35 cellular contexts compared by ENCODE assay signal in genomic region chr2:191497822-191498221, GRCh38.
"Had no signal": no experiment of that assay in that cellular context is flagged by ENCODE, and none has a peak within 500 bp of the region (broad histone marks: within the 10 kb centered on the region; RNA-seq: fewer than 3 reads in every experiment).

No MANE protein-coding gene starts in this region.

- H3K4me3 ChIP-seq: ascending aorta, breast epithelium had no signal

- H3K27ac Mint-ChIP-seq: activated B cell treated with CpG ODN at 0.5 μM for 24 hours; activated CD4-positive, alpha-beta memory T cell treated with anti-CD3 and anti-CD28 coated beads, Interleukin-2, amount 10 ng/mL, durations not matched to agents 7 days and 5 days; activated CD4-positive, alpha-beta T cell treated with anti-CD3 and anti-CD28 coated beads, Interleukin-2, amount 10 ng/mL, durations not matched to agents 24 days and 14 days; activated CD8-positive, alpha-beta memory T cell treated with anti-CD3 and anti-CD28 coated beads, Interleukin-2, amount 10 ng/mL, durations not matched to agents 7 days and 5 days; activated CD8-positive, alpha-beta T cell treated with anti-CD3 and anti-CD28 coated beads, Interleukin-2, amount 10 ng/mL, durations not matched to agents 7 days and 5 days; activated naive CD4-positive, alpha-beta T cell treated with anti-CD3 and anti-CD28 coated beads, Interleukin-2, amount 10 ng/mL, durations not matched to agents 7 days and 5 days; activated naive CD4-positive, alpha-beta T cell treated with anti-CD3 and anti-CD28 coated beads, Interleukin-2, amount 50 U/mL, for 24 hours; activated naive CD8-positive, alpha-beta T cell; activated naive CD8-positive, alpha-beta T cell treated with anti-CD3 and anti-CD28 coated beads, Interleukin-2, amount 10 ng/mL, durations not matched to agents 7 days and 5 days; activated naive CD8-positive, alpha-beta T cell treated with anti-CD3 and anti-CD28 coated beads, Interleukin-2, amount 50 U/mL, for 24 hours; activated T-cell treated with anti-CD3 and anti-CD28 coated beads, Interleukin-2, amount 50 U/mL, for 24 hours; activated T-helper 2 cell treated with anti-CD3 and anti-CD28 coated beads, Interferon-gamma antibody, Interleukin-2, Interleukin-4, amounts not matched to agents 10 μg/mL and 5 μg/mL and 100 μg/mL, durations not matched to agents 14 hours and 24 hours and 36 hours; T-helper 1 cell treated with Interleukin-12 subunit alpha and Interleukin-12 subunit beta and Interleukin-4 antibody, amounts not matched to agents 30 μg/mL and 1 μg/mL, for 36 hours; T-helper 2 cell treated with Interferon-gamma antibody and Interleukin-4, amounts not matched to agents 5 μg/mL and 100 μg/mL, for 36 hours had no signal

- H3K27ac ChIP-seq: ascending aorta, brain microvascular endothelial cell, breast epithelium, VCaP had no signal

- DNase-seq: activated B cell treated with CpG ODN at 0.5 μM for 24 hours; activated CD4-positive, alpha-beta memory T cell treated with anti-CD3 and anti-CD28 coated beads, Interleukin-2, amount 10 ng/mL, durations not matched to agents 7 days and 5 days; activated CD4-positive, alpha-beta T cell treated with anti-CD3 and anti-CD28 coated beads for 4 hours; activated CD4-positive, alpha-beta T cell treated with anti-CD3 and anti-CD28 coated beads, Interleukin-2, amount 10 ng/mL, durations not matched to agents 24 days and 14 days; activated CD4-positive, alpha-beta T cell treated with anti-CD3 and anti-CD28 coated beads, Interleukin-2, amount 50 U/mL, for 1 hour; activated CD4-positive, alpha-beta T cell treated with anti-CD3 and anti-CD28 coated beads, Interleukin-2, amount 50 U/mL, for 4 hours; activated CD4-positive, CD25-positive, alpha-beta regulatory T cell treated with anti-CD3 and anti-CD28 coated beads, Interleukin-2, amount 50 U/mL, for 72 hours; activated CD8-positive, alpha-beta memory T cell treated with anti-CD3 and anti-CD28 coated beads for 24 hours; activated CD8-positive, alpha-beta memory T cell treated with anti-CD3 and anti-CD28 coated beads, Interleukin-2, amount 10 ng/mL, durations not matched to agents 7 days and 5 days; activated CD8-positive, alpha-beta memory T cell treated with anti-CD3 and anti-CD28 coated beads, Interleukin-2, amount 50 U/mL, for 48 hours; activated CD8-positive, alpha-beta T cell treated with anti-CD3 and anti-CD28 coated beads, Interleukin-2, amount 10 ng/mL, durations not matched to agents 7 days and 5 days; activated effector memory CD4-positive, alpha-beta T cell treated with Interleukin-2 at 50 U/mL for 16 hours; activated gamma-delta T cell; activated naive CD4-positive, alpha-beta T cell treated with anti-CD3 and anti-CD28 coated beads, Interleukin-2, amount 10 ng/mL, durations not matched to agents 7 days and 5 days; activated naive CD4-positive, alpha-beta T cell treated with Interleukin-2 at 50 U/mL for 16 hours; activated naive CD8-positive, alpha-beta T cell treated with anti-CD3 and anti-CD28 coated beads, Interleukin-2, amount 10 ng/mL, durations not matched to agents 7 days and 5 days; activated naive CD8-positive, alpha-beta T cell treated with anti-CD3 and anti-CD28 coated beads, Interleukin-2, amount 50 U/mL, for 24 hours; activated T-cell treated with anti-CD3 and anti-CD28 coated beads, Interleukin-2, amount 50 U/mL, for 24 hours; activated T-cell treated with anti-CD3 and anti-CD28 coated beads, Interleukin-2, amount 50 U/mL, for 48 hours; anterior cingulate cortex; brain microvascular endothelial cell; central memory CD4-positive, alpha-beta T cell; SW 1271; T-helper 1 cell; T-helper 2 cell; T-helper 9 cell had no signal

- H3K36me3 ChIP-seq: ascending aorta, brain microvascular endothelial cell, breast epithelium had no signal

- H3K4me1 Mint-ChIP-seq: activated B cell treated with CpG ODN at 0.5 μM for 24 hours; activated CD4-positive, alpha-beta memory T cell treated with anti-CD3 and anti-CD28 coated beads, Interleukin-2, amount 10 ng/mL, durations not matched to agents 7 days and 5 days; activated CD4-positive, alpha-beta T cell treated with anti-CD3 and anti-CD28 coated beads, Interleukin-2, amount 10 ng/mL, durations not matched to agents 24 days and 14 days; activated CD8-positive, alpha-beta memory T cell treated with anti-CD3 and anti-CD28 coated beads, Interleukin-2, amount 10 ng/mL, durations not matched to agents 7 days and 5 days; activated naive CD4-positive, alpha-beta T cell treated with anti-CD3 and anti-CD28 coated beads, Interleukin-2, amount 10 ng/mL, durations not matched to agents 7 days and 5 days; activated naive CD4-positive, alpha-beta T cell treated with anti-CD3 and anti-CD28 coated beads, Interleukin-2, amount 50 U/mL, for 24 hours; activated naive CD8-positive, alpha-beta T cell treated with anti-CD3 and anti-CD28 coated beads, Interleukin-2, amount 10 ng/mL, durations not matched to agents 7 days and 5 days; activated naive CD8-positive, alpha-beta T cell treated with anti-CD3 and anti-CD28 coated beads, Interleukin-2, amount 50 U/mL, for 24 hours had no signal

- FAIRE-seq: TTC549 had no signal

- H3K4me3 Mint-ChIP-seq: activated B cell treated with CpG ODN at 0.5 μM for 24 hours; activated CD4-positive, alpha-beta memory T cell treated with anti-CD3 and anti-CD28 coated beads, Interleukin-2, amount 10 ng/mL, durations not matched to agents 7 days and 5 days; activated CD4-positive, alpha-beta T cell treated with anti-CD3 and anti-CD28 coated beads, Interleukin-2, amount 10 ng/mL, durations not matched to agents 24 days and 14 days; activated CD8-positive, alpha-beta memory T cell treated with anti-CD3 and anti-CD28 coated beads, Interleukin-2, amount 10 ng/mL, durations not matched to agents 7 days and 5 days; activated CD8-positive, alpha-beta T cell treated with anti-CD3 and anti-CD28 coated beads, Interleukin-2, amount 10 ng/mL, durations not matched to agents 7 days and 5 days; activated naive CD4-positive, alpha-beta T cell treated with anti-CD3 and anti-CD28 coated beads, Interleukin-2, amount 10 ng/mL, durations not matched to agents 7 days and 5 days; activated naive CD4-positive, alpha-beta T cell treated with anti-CD3 and anti-CD28 coated beads, Interleukin-2, amount 50 U/mL, for 24 hours; activated naive CD8-positive, alpha-beta T cell; activated naive CD8-positive, alpha-beta T cell treated with anti-CD3 and anti-CD28 coated beads, Interleukin-2, amount 10 ng/mL, durations not matched to agents 7 days and 5 days; activated naive CD8-positive, alpha-beta T cell treated with anti-CD3 and anti-CD28 coated beads, Interleukin-2, amount 50 U/mL, for 24 hours; activated T-cell treated with anti-CD3 and anti-CD28 coated beads, Interleukin-2, amount 50 U/mL, for 24 hours; T-helper 1 cell treated with Interleukin-12 subunit alpha and Interleukin-12 subunit beta and Interleukin-4 antibody, amounts not matched to agents 30 μg/mL and 1 μg/mL, for 36 hours; T-helper 2 cell treated with Interferon-gamma antibody and Interleukin-4, amounts not matched to agents 5 μg/mL and 100 μg/mL, for 36 hours had no signal

- H3K9me3 ChIP-seq: ascending aorta, breast epithelium had no signal

- ATAC-seq: activated CD8-positive, alpha-beta memory T cell treated with anti-CD3 and anti-CD28 coated beads, Interleukin-2, amount 10 ng/mL, durations not matched to agents 7 days and 5 days; activated CD8-positive, alpha-beta T cell treated with anti-CD3 and anti-CD28 coated beads, Interleukin-2, amount 10 ng/mL, durations not matched to agents 7 days and 5 days; activated naive CD8-positive, alpha-beta T cell treated with anti-CD3 and anti-CD28 coated beads, Interleukin-2, amount 50 U/mL, for 24 hours had no signal

- H3K36me3 Mint-ChIP-seq: activated CD8-positive, alpha-beta memory T cell treated with anti-CD3 and anti-CD28 coated beads, Interleukin-2, amount 10 ng/mL, durations not matched to agents 7 days and 5 days; activated naive CD4-positive, alpha-beta T cell treated with anti-CD3 and anti-CD28 coated beads, Interleukin-2, amount 10 ng/mL, durations not matched to agents 7 days and 5 days; activated naive CD4-positive, alpha-beta T cell treated with anti-CD3 and anti-CD28 coated beads, Interleukin-2, amount 50 U/mL, for 24 hours; activated naive CD8-positive, alpha-beta T cell; activated naive CD8-positive, alpha-beta T cell treated with anti-CD3 and anti-CD28 coated beads, Interleukin-2, amount 10 ng/mL, durations not matched to agents 7 days and 5 days had no signal

- H3K27me3 ChIP-seq: ascending aorta, brain microvascular endothelial cell, breast epithelium had no signal

- H3K9me3 Mint-ChIP-seq: activated B cell treated with CpG ODN at 0.5 μM for 24 hours; activated CD4-positive, alpha-beta memory T cell treated with anti-CD3 and anti-CD28 coated beads, Interleukin-2, amount 10 ng/mL, durations not matched to agents 7 days and 5 days; activated CD4-positive, alpha-beta T cell treated with anti-CD3 and anti-CD28 coated beads, Interleukin-2, amount 10 ng/mL, durations not matched to agents 24 days and 14 days; activated naive CD4-positive, alpha-beta T cell treated with anti-CD3 and anti-CD28 coated beads, Interleukin-2, amount 10 ng/mL, durations not matched to agents 7 days and 5 days; activated naive CD4-positive, alpha-beta T cell treated with anti-CD3 and anti-CD28 coated beads, Interleukin-2, amount 50 U/mL, for 24 hours; activated naive CD8-positive, alpha-beta T cell treated with anti-CD3 and anti-CD28 coated beads, Interleukin-2, amount 10 ng/mL, durations not matched to agents 7 days and 5 days; activated naive CD8-positive, alpha-beta T cell treated with anti-CD3 and anti-CD28 coated beads, Interleukin-2, amount 50 U/mL, for 24 hours; activated T-cell treated with anti-CD3 and anti-CD28 coated beads, Interleukin-2, amount 50 U/mL, for 24 hours; activated T-helper 2 cell treated with anti-CD3 and anti-CD28 coated beads, Interferon-gamma antibody, Interleukin-2, Interleukin-4, amounts not matched to agents 10 μg/mL and 5 μg/mL and 100 μg/mL, durations not matched to agents 14 hours and 24 hours and 36 hours; T-helper 1 cell treated with Interleukin-12 subunit alpha and Interleukin-12 subunit beta and Interleukin-4 antibody, amounts not matched to agents 30 μg/mL and 1 μg/mL, for 36 hours; T-helper 2 cell treated with Interferon-gamma antibody and Interleukin-4, amounts not matched to agents 5 μg/mL and 100 μg/mL, for 36 hours had no signal
